ENCODE assay signal across 8 cellular contexts in genomic region chr6:64330694-64331309, GRCh38.
DNase-seq lines count a peak whose midpoint lies in the region; ATAC-seq and FAIRE-seq lines count a peak whose summit lies in the region.

No MANE protein-coding gene starts in this region.

- H3K27me3 ChIP-seq in aorta (ENCODE audit: control insufficient read depth in 1 of 2, insufficient read depth in 2 of 2, low read length in 1 of 2) = no peaks in the 10 kb centered on the region

- H3K27ac Mint-ChIP-seq in T-helper 17 cell = no peak overlapping the region

- no peak overlapping the region for H3K27ac ChIP-seq in aorta (ENCODE audit: low read depth in 1 of 2, low read length in 2 of 2)

- H3K4me3 ChIP-seq in aorta (ENCODE audit: low read length in 2 of 2) = no peak overlapping the region

- H3K36me3 ChIP-seq in aorta (ENCODE audit: control insufficient read depth in 1 of 2, insufficient read depth in 2 of 2, low read length in 1 of 2) = no peaks in the 10 kb centered on the region

- no peaks in the 10 kb centered on the region for H3K4me1 ChIP-seq in aorta (ENCODE audit: control insufficient read depth in 1 of 2, insufficient read depth in 2 of 2, low read length in 2 of 2)

- FAIRE-seq in RCC 7860 (lab: Jason Lieb, UNC) = no peak

- H3K36me3 Mint-ChIP-seq in T-helper 17 cell (ENCODE audit: low read depth) = no peaks in the 10 kb centered on the region

- WGBS in aorta, 2 donors = 37 to 41% methylated on average over 5 of the region's 5 CpGs

- ATAC-seq in HG03442 (IDR thresholded peaks at IDR 0.05; ENCODE audit: unreplicated experiment) = peak; percentile 55
- no peak for ATAC-seq in aorta (ENCODE audit: low FRiP score)
- ATAC-seq in T-helper 17 cell = no peak

- no peaks in the 10 kb centered on the region for H3K27me3 Mint-ChIP-seq in T-helper 17 cell

- intact Hi-C loops in aorta (cut with DNase I) = no loop called here

- no peaks in the 10 kb centered on the region for H3K4me1 Mint-ChIP-seq in T-helper 17 cell

- DNase-seq in activated T-cell treated with anti-CD3 and anti-CD28 coated beads for 48 hours (ENCODE audit: low read depth) = peak; percentile 22
- DNase-seq in activated T-cell treated with anti-CD3 and anti-CD28 coated beads, Interleukin-2, amount 50 U/mL, for 1 hour = no peak
- DNase-seq in RCC 7860 (ENCODE audit: low spot score) = peak; percentile 22
- DNase-seq in dermis blood vessel endothelial cell = peak; percentile 4
- peak; percentile 81 for DNase-seq in medulla oblongata (ENCODE audit: extremely low spot score)
- peak; percentile 53 to 78 for DNase-seq in aorta
- DNase-seq in T-helper 17 cell = no peak

- H3K9me3 ChIP-seq in aorta (ENCODE audit: control insufficient read depth, low read length) (no peaks in the 10 kb centered on the region), T-helper 17 cell (ENCODE audit: control insufficient read depth, low read length, poor library complexity, severe bottlenecking) (no peaks in the 10 kb centered on the region)

- H3K4me3 Mint-ChIP-seq in T-helper 17 cell = no peak overlapping the region

Comparison
In these comparisons a context has a peak if more than half of its experiments do, and no peak if none do; other contexts are left out.
1. DNase-seq: peak in activated T-cell treated with anti-CD3 and anti-CD28 coated beads for 48 hours (single experiment), RCC 7860 (single experiment), dermis blood vessel endothelial cell (single experiment), medulla oblongata (single experiment) and aorta (2 of 2); none in activated T-cell treated with anti-CD3 and anti-CD28 coated beads, Interleukin-2, amount 50 U/mL, for 1 hour (single experiment) and T-helper 17 cell (0 of 3).